Comparison of ENCODE assay signal across 10 cellular contexts in genomic region chr1:179091691-179092165, GRCh38. TPM values are rescaled to one million over a fixed set of nuclear protein-coding genes. Genes with fewer than 3 reads are reported as not detected.
DNase-seq lines count a peak whose midpoint lies in the region; ATAC-seq and TF ChIP-seq lines count a peak whose summit lies in the region.
"Had no signal": no experiment of that assay in that cellular context is flagged by ENCODE, and none has a peak within 500 bp of the region (broad histone marks: within the 10 kb centered on the region; RNA-seq: fewer than 3 reads in every experiment).

No MANE protein-coding gene starts in this region.

- peaks cover 72% of the 10 kb centered on the region for H3K4me1 Mint-ChIP-seq in dendritic cell treated with granulocyte-macrophage colony-stimulating factor and Interleukin-4, amounts not matched to agents 40 ng/mL and 50 ng/mL, for 4 days (ENCODE audit: low read depth)

- H3K4me2 ChIP-seq in Karpas-422 (ENCODE audit: low read depth, low read length, poor library complexity, severe bottlenecking) = no peak overlapping the region

- peaks cover 34% of the 10 kb centered on the region for H3K79me2 ChIP-seq in Karpas-422 (ENCODE audit: low read length)

- H3K27ac Mint-ChIP-seq in dendritic cell treated with granulocyte-macrophage colony-stimulating factor and Interleukin-4, amounts not matched to agents 40 ng/mL and 50 ng/mL, for 4 days = peak overlapping the region; percentile 56

- no peaks in the 10 kb centered on the region for H3K9me3 ChIP-seq in Karpas-422 (ENCODE audit: low read length)

- ATAC-seq in GM21423 (IDR thresholded peaks at IDR 0.05; ENCODE audit: unreplicated experiment) = no peak
- ATAC-seq in HG03442 (IDR thresholded peaks at IDR 0.05; ENCODE audit: unreplicated experiment) = no peak

- H3K4me3 Mint-ChIP-seq in dendritic cell treated with granulocyte-macrophage colony-stimulating factor and Interleukin-4, amounts not matched to agents 40 ng/mL and 50 ng/mL, for 4 days = no peak overlapping the region

- no peaks in the 10 kb centered on the region for H3K27me3 Mint-ChIP-seq in dendritic cell treated with granulocyte-macrophage colony-stimulating factor and Interleukin-4, amounts not matched to agents 40 ng/mL and 50 ng/mL, for 4 days

- no peaks in the 10 kb centered on the region for H3K9me3 Mint-ChIP-seq in dendritic cell treated with granulocyte-macrophage colony-stimulating factor and Interleukin-4, amounts not matched to agents 40 ng/mL and 50 ng/mL, for 4 days

- peaks cover 100% of the 10 kb centered on the region for H3K36me3 Mint-ChIP-seq in dendritic cell treated with granulocyte-macrophage colony-stimulating factor and Interleukin-4, amounts not matched to agents 40 ng/mL and 50 ng/mL, for 4 days (ENCODE audit: low read depth)

- no peak for TF ChIP-seq CTCF in AG09319 (IDR thresholded peaks at IDR 0.05; ENCODE audit: low read depth, low read length)

- H3K4me3 ChIP-seq in Karpas-422 (ENCODE audit: low read length) = no peak overlapping the region

- H3K9ac ChIP-seq in Karpas-422 (ENCODE audit: low read length) = peak overlapping the region; percentile 17; the same call in 1 of the 2 replicates

- DNase-seq in AG09319 (ENCODE audit: extremely low read depth, low read depth) = peak; percentile 81
- no peak for DNase-seq in Karpas-422
- DNase-seq in myocyte (ENCODE audit: low read depth) = peak; percentile 47
- no peak for DNase-seq in SK-N-DZ (ENCODE audit: low spot score)
- DNase-seq in NCI-H187 (lab: John Stamatoyannopoulos, UW) = no peak
- DNase-seq: GDM1, SW 1271 had no signal

- peaks cover 7% of the 10 kb centered on the region; the same call in 1 of the 2 replicates for H4K20me1 ChIP-seq in Karpas-422 (ENCODE audit: insufficient read depth, low read depth, low read length)

- H3K9me2 ChIP-seq in Karpas-422 (replicated peaks; ENCODE audit: insufficient read depth, low read length) = no peaks in the 10 kb centered on the region

- peak overlapping the region; percentile 67 for H3K27ac ChIP-seq in Karpas-422 (ENCODE audit: low read length)

- intact Hi-C loops in dendritic cell treated with granulocyte-macrophage colony-stimulating factor and Interleukin-4, amounts not matched to agents 40 ng/mL and 50 ng/mL, for 4 days (cut with micrococcal nuclease) = no loop called here

- no peak overlapping the region for H2AFZ ChIP-seq in Karpas-422 (ENCODE audit: low read length)

- H3K36me3 ChIP-seq in Karpas-422 (ENCODE audit: insufficient read depth, low read length) = peaks cover 67% of the 10 kb centered on the region

- H3K27me3 ChIP-seq in Karpas-422 (ENCODE audit: low read length) = no peaks in the 10 kb centered on the region

- peaks cover 53% of the 10 kb centered on the region for H3K4me1 ChIP-seq in Karpas-422 (ENCODE audit: low read length)

RNA-seq across cellular contexts. Expression of gene TOR3A, which starts 9.9 kb away (rescaled TPM):
- 83.1 and 130 TPM in 2 replicates for total RNA-seq in Karpas-422 (2014; rRNA removed; shearing (Covaris generic); ENCODE audit: low replicate concordance)
- 64.2 and 94.8 TPM in 2 replicates for total RNA-seq in myocyte
- 38.8 TPM for polyA plus RNA-seq in myocyte (2012)
- 14.9 and 28.1 TPM in 2 replicates for polyA plus RNA-seq in SK-N-DZ (2014; cell fraction: cytosol; rRNA removed)
- polyA plus RNA-seq in SK-N-DZ (2014; cell fraction: nucleus; rRNA removed) = 10.4 and 27.1 TPM in 2 replicates

Comparison
In these comparisons a context has a peak if more than half of its experiments do, and no peak if none do; other contexts are left out.
1. DNase-seq: peak in AG09319 (single experiment) and myocyte (single experiment); none in Karpas-422 (single experiment), SK-N-DZ (single experiment) and NCI-H187 (0 of 2).